19 cellular contexts compared by ENCODE assay signal in the genomic region with DNA sequence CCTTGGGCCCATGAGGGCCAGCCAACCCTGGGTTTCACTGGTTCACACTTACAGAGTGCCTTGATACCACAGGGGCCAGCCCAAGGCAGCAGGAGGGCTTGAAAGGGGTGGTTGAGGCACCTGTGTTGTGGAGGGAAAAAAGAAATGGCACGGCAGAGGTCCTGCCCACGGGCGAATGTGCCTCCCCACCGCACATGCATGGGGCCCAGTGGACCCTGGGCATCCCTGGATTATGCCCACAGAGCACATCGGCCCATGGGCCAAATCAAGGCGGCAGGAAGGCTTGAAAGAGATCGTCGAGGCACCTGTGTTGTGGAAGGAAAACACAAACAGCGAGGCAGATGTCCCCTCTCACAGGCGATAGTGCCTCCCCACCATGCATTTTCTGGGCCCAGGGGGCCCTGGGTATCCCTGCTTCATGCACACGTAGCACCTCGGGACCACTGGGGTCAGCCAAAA.
DNase-seq lines count a peak whose midpoint lies in the region; ATAC-seq and TF ChIP-seq lines count a peak whose summit lies in the region.
"Had no signal": no experiment of that assay in that cellular context is flagged by ENCODE, and none has a peak within 500 bp of the region (broad histone marks: within the 10 kb centered on the region; RNA-seq: fewer than 3 reads in every experiment).

No MANE protein-coding gene starts in this region.

- H3K27me3 ChIP-seq in adrenal gland (no peaks in the 10 kb centered on the region), lower lobe of right lung (ENCODE audit: low read depth) (peaks cover 2% of the 10 kb centered on the region)

- no peaks in the 10 kb centered on the region for H3K9me3 ChIP-seq in adrenal gland (replicated peaks in 1 of 3)
- H3K9me3 ChIP-seq in lower lobe of right lung, result peaks cover 22% of the 10 kb centered on the region

- TF ChIP-seq POLR2A in adrenal gland (IDR thresholded peaks at IDR 0.05), result no peak

- H3K36me3 ChIP-seq in adrenal gland (replicated peaks in 1 of 2) (no peaks in the 10 kb centered on the region), lower lobe of right lung (no peaks in the 10 kb centered on the region)

- ATAC-seq in activated naive CD8-positive, alpha-beta T cell treated with anti-CD3 and anti-CD28 coated beads, Interleukin-2, amount 50 U/mL, for 24 hours, result peak; percentile 16
- ATAC-seq in lower lobe of right lung (no peak), omental fat pad (ENCODE audit: low FRiP score) (no peak), WTC11 (no peak)
- ATAC-seq: K562 had no signal

- peaks cover 2% of the 10 kb centered on the region for H3K36me3 Mint-ChIP-seq in activated naive CD8-positive, alpha-beta T cell treated with anti-CD3 and anti-CD28 coated beads, Interleukin-2, amount 50 U/mL, for 24 hours (ENCODE audit: low read depth)
- no peaks in the 10 kb centered on the region for H3K36me3 Mint-ChIP-seq in activated naive CD8-positive, alpha-beta T cell treated with anti-CD3 and anti-CD28 coated beads for 36 hours
- H3K36me3 Mint-ChIP-seq in type B pancreatic cell (no peaks in the 10 kb centered on the region), WTC11 (peaks cover 65% of the 10 kb centered on the region)
- H3K36me3 Mint-ChIP-seq: activated naive CD4-positive, alpha-beta T cell treated with anti-CD3 and anti-CD28 coated beads, Interleukin-2, amount 50 U/mL, for 24 hours; memory B cell had no signal

- CTCF ChIA-PET in WTC11 (lab: Charles Lee), result no interaction called here

- H3K27ac Mint-ChIP-seq in activated naive CD8-positive, alpha-beta T cell treated with anti-CD3 and anti-CD28 coated beads, Interleukin-2, amount 50 U/mL, for 24 hours, result no peak overlapping the region
- no peak overlapping the region for H3K27ac Mint-ChIP-seq in activated naive CD8-positive, alpha-beta T cell treated with anti-CD3 and anti-CD28 coated beads for 36 hours
- H3K27ac Mint-ChIP-seq in type B pancreatic cell, result no peak overlapping the region
- no peak overlapping the region for H3K27ac Mint-ChIP-seq in WTC11
- H3K27ac Mint-ChIP-seq: activated naive CD4-positive, alpha-beta T cell treated with anti-CD3 and anti-CD28 coated beads, Interleukin-2, amount 50 U/mL, for 24 hours; memory B cell had no signal

- H3K4me3 Mint-ChIP-seq in activated naive CD8-positive, alpha-beta T cell treated with anti-CD3 and anti-CD28 coated beads, Interleukin-2, amount 50 U/mL, for 24 hours, result no peak overlapping the region
- no peak overlapping the region for H3K4me3 Mint-ChIP-seq in activated naive CD8-positive, alpha-beta T cell treated with anti-CD3 and anti-CD28 coated beads for 36 hours
- H3K4me3 Mint-ChIP-seq in type B pancreatic cell, result no peak overlapping the region
- H3K4me3 Mint-ChIP-seq in WTC11, result no peak overlapping the region
- H3K4me3 Mint-ChIP-seq: activated naive CD4-positive, alpha-beta T cell treated with anti-CD3 and anti-CD28 coated beads, Interleukin-2, amount 50 U/mL, for 24 hours; central memory CD8-positive, alpha-beta T cell; memory B cell had no signal

- DNase-seq in activated naive CD8-positive, alpha-beta T cell treated with anti-CD3 and anti-CD28 coated beads, Interleukin-2, amount 50 U/mL, for 24 hours, result no peak
- DNase-seq in activated naive CD8-positive, alpha-beta T cell treated with anti-CD3 and anti-CD28 coated beads for 36 hours, result no peak
- DNase-seq in adrenal gland (peak in 4 of 7 donors; percentile 3 to 18 (median 8)), lower lobe of right lung (peak; percentile 29), type B pancreatic cell (ENCODE audit: extremely low spot score, unreplicated experiment) (peak; percentile 37), omental fat pad (ENCODE audit: low spot score) (no peak), hepatic stellate cell (ENCODE audit: low spot score) (no peak), WTC11 (ENCODE audit: low spot score) (no peak)
- DNase-seq: DMS53; hypothalamus; NCI-H1417 treated with DMSO at 0.1 percent for 48 hours; NCI-H510A; stimulated activated CD4-positive, alpha-beta T cell treated with anti-CD3 and anti-CD28 coated beads, Interleukin-1b, Interleukin-23, amount 100 ng/mL, for 48 hours had no signal

- H3K4me3 ChIP-seq in adrenal gland, result no peak overlapping the region
- no peak overlapping the region for H3K4me3 ChIP-seq in lower lobe of right lung
- H3K4me3 ChIP-seq: K562 had no signal

- 65 to 75% (median 70%) methylated on average over 7 to 12 of the region's 12 CpGs for WGBS in adrenal gland, 4 donors

- POLR2A ChIA-PET in WTC11 (lab: Charles Lee), result no interaction called here

- H3K9me3 Mint-ChIP-seq in activated naive CD8-positive, alpha-beta T cell treated with anti-CD3 and anti-CD28 coated beads, Interleukin-2, amount 50 U/mL, for 24 hours, result no peaks in the 10 kb centered on the region
- peaks cover 6% of the 10 kb centered on the region for H3K9me3 Mint-ChIP-seq in activated naive CD8-positive, alpha-beta T cell treated with anti-CD3 and anti-CD28 coated beads for 36 hours
- H3K9me3 Mint-ChIP-seq in type B pancreatic cell, result no peaks in the 10 kb centered on the region
- H3K9me3 Mint-ChIP-seq in WTC11, result peaks cover 44% of the 10 kb centered on the region

- no peaks in the 10 kb centered on the region for H3K27me3 Mint-ChIP-seq in activated naive CD8-positive, alpha-beta T cell treated with anti-CD3 and anti-CD28 coated beads, Interleukin-2, amount 50 U/mL, for 24 hours
- H3K27me3 Mint-ChIP-seq in activated naive CD8-positive, alpha-beta T cell treated with anti-CD3 and anti-CD28 coated beads for 36 hours, result no peaks in the 10 kb centered on the region
- no peaks in the 10 kb centered on the region for H3K27me3 Mint-ChIP-seq in type B pancreatic cell
- H3K27me3 Mint-ChIP-seq in WTC11 (ENCODE audit: low read depth), result peaks cover 8% of the 10 kb centered on the region
- H3K27me3 Mint-ChIP-seq: activated naive CD4-positive, alpha-beta T cell treated with anti-CD3 and anti-CD28 coated beads, Interleukin-2, amount 50 U/mL, for 24 hours; central memory CD8-positive, alpha-beta T cell; memory B cell had no signal

- TF ChIP-seq CTCF in adrenal gland (IDR thresholded peaks at IDR 0.05), result no peak
- no peak for TF ChIP-seq CTCF in lower lobe of right lung (IDR thresholded peaks at IDR 0.05)
- no peak for TF ChIP-seq CTCF in type B pancreatic cell (conservative IDR thresholded peaks at IDR 0.05)
- no peak for TF ChIP-seq CTCF in omental fat pad (IDR thresholded peaks at IDR 0.05)
- TF ChIP-seq CTCF in WTC11 (IDR thresholded peaks at IDR 0.05), result no peak

- intact Hi-C loops in adrenal gland (cut with DNase I), result no loop called here
- intact Hi-C loops in lower lobe of right lung (cut with DNase I), result no loop called here

- H3K27ac ChIP-seq in adrenal gland (no peak overlapping the region), lower lobe of right lung (no peak overlapping the region)
- H3K27ac ChIP-seq: epithelial cell of prostate, parathyroid adenoma had no signal

- H3K4me1 ChIP-seq in adrenal gland (replicated peaks in 1 of 2) (no peaks in the 10 kb centered on the region), lower lobe of right lung (no peaks in the 10 kb centered on the region)
- H3K4me1 ChIP-seq: parathyroid adenoma had no signal

- H3K4me1 Mint-ChIP-seq in activated naive CD8-positive, alpha-beta T cell treated with anti-CD3 and anti-CD28 coated beads, Interleukin-2, amount 50 U/mL, for 24 hours, result no peaks in the 10 kb centered on the region
- no peaks in the 10 kb centered on the region for H3K4me1 Mint-ChIP-seq in activated naive CD8-positive, alpha-beta T cell treated with anti-CD3 and anti-CD28 coated beads for 36 hours
- no peaks in the 10 kb centered on the region for H3K4me1 Mint-ChIP-seq in type B pancreatic cell (ENCODE audit: unreplicated experiment)
- H3K4me1 Mint-ChIP-seq in WTC11, result no peaks in the 10 kb centered on the region
- H3K4me1 Mint-ChIP-seq: activated naive CD4-positive, alpha-beta T cell treated with anti-CD3 and anti-CD28 coated beads, Interleukin-2, amount 50 U/mL, for 24 hours; central memory CD8-positive, alpha-beta T cell; memory B cell had no signal

TF ChIP-seq in WTC11, 78 proteins besides CTCF, POLR2A, EP300 and RAD21 (continues in another document):
- TF ChIP-seq ATF1 (CRISPR knock-in tag; IDR thresholded peaks at IDR 0.05) (no peak), RORB (CRISPR knock-in tag; IDR thresholded peaks at IDR 0.05) (no peak), E2F5 (CRISPR knock-in tag; IDR thresholded peaks at IDR 0.05) (no peak), SMAD3 (CRISPR knock-in tag; IDR thresholded peaks at IDR 0.05; ENCODE audit: borderline replicate concordance) (no peak), NR3C1 (CRISPR knock-in tag; conservative IDR thresholded peaks at IDR 0.05; ENCODE audit: low read depth) (no peak), HMGXB4 (CRISPR knock-in tag; IDR thresholded peaks at IDR 0.05) (no peak), FOXP1 (CRISPR knock-in tag; IDR thresholded peaks at IDR 0.05; ENCODE audit: borderline replicate concordance) (no peak), NFATC4 (CRISPR knock-in tag; IDR thresholded peaks at IDR 0.05) (no peak)
- TF ChIP-seq, protein P1, sequence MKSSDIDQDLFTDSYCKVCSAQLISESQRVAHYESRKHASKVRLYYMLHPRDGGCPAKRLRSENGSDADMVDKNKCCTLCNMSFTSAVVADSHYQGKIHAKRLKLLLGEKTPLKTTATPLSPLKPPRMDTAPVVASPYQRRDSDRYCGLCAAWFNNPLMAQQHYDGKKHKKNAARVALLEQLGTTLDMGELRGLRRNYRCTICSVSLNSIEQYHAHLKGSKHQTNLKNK (CRISPR knock-in tag; IDR thresholded peaks at IDR 0.05), result no peak

Comparison
In these comparisons a context has a peak if more than half of its experiments do, and no peak if none do; other contexts are left out.
1. DNase-seq: peak in adrenal gland (4 of 7), lower lobe of right lung (single experiment) and type B pancreatic cell (single experiment); none in activated naive CD8-positive, alpha-beta T cell treated with anti-CD3 and anti-CD28 coated beads, Interleukin-2, amount 50 U/mL, for 24 hours (single experiment), activated naive CD8-positive, alpha-beta T cell treated with anti-CD3 and anti-CD28 coated beads for 36 hours (single experiment), omental fat pad (single experiment), hepatic stellate cell (single experiment) and WTC11 (single experiment).